Comparison of ENCODE assay signal across 1 cellular context in the genomic region with DNA sequence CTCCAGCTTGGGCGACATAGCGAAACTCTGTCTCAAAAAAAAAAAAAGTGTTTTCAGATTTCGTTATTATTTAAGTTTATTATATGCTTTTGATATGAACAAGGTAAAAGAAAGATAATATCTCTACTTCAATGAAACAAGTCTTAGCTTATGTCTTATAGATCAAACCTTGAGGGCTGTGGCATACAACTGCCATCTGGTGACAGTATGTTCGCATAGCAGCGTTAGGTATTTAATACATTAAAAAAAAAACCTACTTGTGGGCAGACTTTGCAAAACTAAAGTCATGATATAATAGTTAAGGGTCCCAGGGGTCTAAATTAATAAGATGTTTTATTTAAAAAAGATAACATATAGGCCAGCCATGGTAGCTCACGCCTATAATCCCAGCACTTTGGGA.
TF ChIP-seq lines count a peak whose summit lies in the region.

No MANE protein-coding gene starts in this region.

TF ChIP-seq in SK-N-SH treated with all-trans-retinoic acid at 6 μM for 48 hours, 23 proteins besides CTCF, POLR2A, EP300 and RAD21 (continued from another document):
- no peak for TF ChIP-seq ZFP3 (CRISPR knock-in tag; IDR thresholded peaks at IDR 0.05)
- no peak for TF ChIP-seq ZC3H10 (CRISPR knock-in tag; IDR thresholded peaks at IDR 0.05)
- no peak for TF ChIP-seq PPARA (CRISPR knock-in tag; IDR thresholded peaks at IDR 0.05; ENCODE audit: borderline replicate concordance)
- TF ChIP-seq, protein P1, sequence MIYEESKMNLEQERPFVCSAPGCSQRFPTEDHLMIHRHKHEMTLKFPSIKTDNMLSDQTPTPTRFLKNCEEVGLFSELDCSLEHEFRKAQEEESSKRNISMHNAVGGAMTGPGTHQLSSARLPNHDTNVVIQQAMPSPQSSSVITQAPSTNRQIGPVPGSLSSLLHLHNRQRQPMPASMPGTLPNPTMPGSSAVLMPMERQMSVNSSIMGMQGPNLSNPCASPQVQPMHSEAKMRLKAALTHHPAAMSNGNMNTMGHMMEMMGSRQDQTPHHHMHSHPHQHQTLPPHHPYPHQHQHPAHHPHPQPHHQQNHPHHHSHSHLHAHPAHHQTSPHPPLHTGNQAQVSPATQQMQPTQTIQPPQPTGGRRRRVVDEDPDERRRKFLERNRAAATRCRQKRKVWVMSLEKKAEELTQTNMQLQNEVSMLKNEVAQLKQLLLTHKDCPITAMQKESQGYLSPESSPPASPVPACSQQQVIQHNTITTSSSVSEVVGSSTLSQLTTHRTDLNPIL (CRISPR knock-in tag; IDR thresholded peaks at IDR 0.05; ENCODE audit: low read depth): no peak
- no peak for TF ChIP-seq ESRRG (CRISPR knock-in tag; IDR thresholded peaks at IDR 0.05)
